Comparison of ENCODE assay signal across 7 cellular contexts in genomic region chr4:9406491-9406890, GRCh38. TPM values are rescaled to one million over a fixed set of nuclear protein-coding genes. Genes with fewer than 3 reads are reported as not detected.
"Had no signal": no experiment of that assay in that cellular context is flagged by ENCODE, and none has a peak within 500 bp of the region (broad histone marks: within the 10 kb centered on the region; RNA-seq: fewer than 3 reads in every experiment).

No MANE protein-coding gene starts in this region.

RNA-seq across cellular contexts. Expression of gene DEFB131A, which starts 37.7 kb away (rescaled TPM):
- total RNA-seq: GM23248, GM23338, H1, H4, H7, H9, HFFc6 had no signal
- polyA plus RNA-seq: GM23248, GM23338, H1 had no signal

RNA-seq across cellular contexts. Expression of gene USP17L30, which starts 43.6 kb away (rescaled TPM):
- total RNA-seq: GM23248, GM23338, H1, H4, H7, H9, HFFc6 had no signal
- polyA plus RNA-seq: GM23248, GM23338, H1 had no signal

RNA-seq across cellular contexts. Expression of gene USP17L29, which starts 53.1 kb away (rescaled TPM):
- total RNA-seq: GM23248, GM23338, H1, H4, H7, H9, HFFc6 had no signal
- polyA plus RNA-seq: GM23248, GM23338, H1 had no signal

RNA-seq across cellular contexts. Expression of gene USP17L28, which starts 57.8 kb away (rescaled TPM):
- total RNA-seq: GM23248, GM23338, H1, H4, H7, H9, HFFc6 had no signal
- polyA plus RNA-seq: GM23248, GM23338, H1 had no signal
